In genomic region chr1:14437410-14437913, GRCh38 we compare ENCODE assay signal across 18 cellular contexts.
"Had no signal": no experiment of that assay in that cellular context is flagged by ENCODE, and none has a peak within 500 bp of the region (broad histone marks: within the 10 kb centered on the region; RNA-seq: fewer than 3 reads in every experiment).

No MANE protein-coding gene starts in this region.

- H3K9me3 ChIP-seq: mucosa of descending colon, right atrium auricular region, upper lobe of left lung had no signal

- H2AFZ ChIP-seq: hepatocyte had no signal

- ATAC-seq: activated T-cell treated with anti-CD3 and anti-CD28 coated beads, Interleukin-2, amount 50 U/mL, for 72 hours; left lobe of liver; mucosa of descending colon; naive thymus-derived CD4-positive, alpha-beta T cell had no signal

- H3K79me2 ChIP-seq: hepatocyte had no signal

- H3K27me3 ChIP-seq: hepatocyte, right atrium auricular region, upper lobe of left lung had no signal

- FAIRE-seq: endometrium had no signal

- H3K4me3 ChIP-seq: hepatocyte, mucosa of descending colon, right atrium auricular region, skin epidermis, upper lobe of left lung had no signal

- DNase-seq: activated CD4-positive, alpha-beta T cell treated with anti-CD3 and anti-CD28 coated beads, Interleukin-2, amount 10 ng/mL, durations not matched to agents 7 days and 5 days; activated CD8-positive, alpha-beta memory T cell treated with anti-CD3 and anti-CD28 coated beads, Interleukin-2, amount 50 U/mL, for 48 hours; activated gamma-delta T cell treated with Interleukin-2 at 50 U/mL for 16 hours; activated naive CD8-positive, alpha-beta T cell treated with anti-CD3 and anti-CD28 coated beads for 36 hours; activated T-cell treated with anti-CD3 and anti-CD28 coated beads, Interleukin-2, amount 50 U/mL, for 72 hours; mammary epithelial cell; mucosa of descending colon; naive thymus-derived CD4-positive, alpha-beta T cell; stimulated activated CD4-positive, alpha-beta T cell treated with anti-CD3 and anti-CD28 coated beads, Interleukin-4, amount 100 ng/mL, for 4 hours; stimulated activated CD8-positive, alpha-beta memory T cell treated with anti-CD3 and anti-CD28 coated beads, Interleukin-4, amount 100 ng/mL, for 48 hours; stimulated activated naive CD4-positive, alpha-beta T cell treated with Interleukin-2 at 50 U/mL for 16 hours; substantia nigra had no signal

- H3K36me3 ChIP-seq: right atrium auricular region, upper lobe of left lung had no signal

- H3K4me2 ChIP-seq: hepatocyte had no signal

- H3K27ac ChIP-seq: hepatocyte, right atrium auricular region, skin epidermis, upper lobe of left lung had no signal

- H3K4me1 ChIP-seq: upper lobe of left lung had no signal
